In genomic region chr12:77786675-77787074, GRCh38 we compare ENCODE assay signal across 27 cellular contexts.
"Had no signal": no experiment of that assay in that cellular context is flagged by ENCODE, and none has a peak within 500 bp of the region (broad histone marks: within the 10 kb centered on the region; RNA-seq: fewer than 3 reads in every experiment).

No MANE protein-coding gene starts in this region.

- H3K9me3 Mint-ChIP-seq: stimulated activated memory B cell treated with anti-CD40 and anti-IgM and Interleukin-4, amounts not matched to agents 10 μg/mL and 1 μg/mL and 100 μg/mL, for 72 hours; stimulated activated naive B cell treated with anti-CD40 and anti-IgM and Interleukin-4, amounts not matched to agents 10 μg/mL and 1 μg/mL and 100 μg/mL, for 72 hours; stimulated activated naive CD8-positive, alpha-beta T cell treated with anti-CD3 and anti-CD28 coated beads, Interleukin-15, Interleukin-2, amounts not matched to agents 100 ng/mL and 50 ng/mL, for 24 hours; type B pancreatic cell had no signal

- H3K4me1 ChIP-seq: stomach, suprapubic skin, testis, thyroid gland, tibial artery, transverse colon, upper lobe of left lung, upper lobe of right lung, uterus, vagina had no signal

- DNase-seq: stimulated activated CD4-positive, alpha-beta T cell treated with anti-CD3 and anti-CD28 coated beads, Interleukin-2, amount 100 ng/mL, for 48 hours; stimulated activated CD4-positive, alpha-beta T cell treated with anti-CD3 and anti-CD28 coated beads, Interleukin-4, amount 100 ng/mL, for 1 hour; stimulated activated CD4-positive, alpha-beta T cell treated with anti-CD3 and anti-CD28 coated beads, Interleukin-4, amount 100 ng/mL, for 24 hours; stimulated activated CD4-positive, alpha-beta T cell treated with anti-CD3 and anti-CD28 coated beads, Interleukin-4, amount 100 ng/mL, for 4 hours; stimulated activated CD8-positive, alpha-beta memory T cell treated with anti-CD3 and anti-CD28 coated beads, Interleukin-4, amount 100 ng/mL, for 48 hours; stimulated activated naive B cell treated with anti-CD40 and anti-IgM and Interleukin-4, amounts not matched to agents 10 μg/mL and 1 μg/mL and 100 μg/mL, for 72 hours; stimulated activated naive CD4-positive, alpha-beta T cell; stimulated activated naive CD4-positive, alpha-beta T cell treated with Interleukin-2 at 50 U/mL for 16 hours; stimulated activated naive CD8-positive, alpha-beta T cell treated with anti-CD3 and anti-CD28 coated beads, Interleukin-15, amount 100 ng/mL, for 72 hours; stimulated activated naive CD8-positive, alpha-beta T cell treated with anti-CD3 and anti-CD28 coated beads, Interleukin-15, Interleukin-2, amounts not matched to agents 100 U/mL and 50 U/mL, for 24 hours; stomach; substantia nigra; testis; thyroid gland; tibial artery; transverse colon; upper lobe of left lung; upper lobe of right lung; uterus had no signal

- H3K27ac ChIP-seq: stomach, suprapubic skin, testis, thoracic aorta, thyroid gland, tibial artery, tibial nerve, transverse colon, upper lobe of left lung, upper lobe of right lung, uterus, vagina had no signal

- H3K9me3 ChIP-seq: suprapubic skin, testis, thoracic aorta, thyroid gland, tibial artery, tibial nerve, transverse colon, upper lobe of left lung, upper lobe of right lung, uterus, vagina had no signal

- H3K4me3 Mint-ChIP-seq: stimulated activated effector memory CD8-positive, alpha-beta T cell treated with anti-CD3 and anti-CD28 coated beads, Interleukin-12 subunit alpha, Interleukin-12 subunit beta, amount 100 ng/mL, for 72 hours; stimulated activated memory B cell treated with anti-CD40 and anti-IgM and Interleukin-4, amounts not matched to agents 10 μg/mL and 1 μg/mL and 100 μg/mL, for 72 hours; stimulated activated naive B cell treated with anti-CD40 and anti-IgM and Interleukin-4, amounts not matched to agents 10 μg/mL and 1 μg/mL and 100 μg/mL, for 72 hours; stimulated activated naive CD8-positive, alpha-beta T cell treated with anti-CD3 and anti-CD28 coated beads, Interleukin-15, amount 100 ng/mL, for 72 hours; stimulated activated naive CD8-positive, alpha-beta T cell treated with anti-CD3 and anti-CD28 coated beads, Interleukin-15, Interleukin-2, amounts not matched to agents 100 ng/mL and 50 ng/mL, for 24 hours; type B pancreatic cell had no signal

- H3K36me3 ChIP-seq: stomach, suprapubic skin, thoracic aorta, thyroid gland, tibial artery, tibial nerve, transverse colon, upper lobe of left lung, upper lobe of right lung, uterus, vagina had no signal

- H3K27me3 Mint-ChIP-seq: stimulated activated memory B cell treated with anti-CD40 and anti-IgM and Interleukin-4, amounts not matched to agents 10 μg/mL and 1 μg/mL and 100 μg/mL, for 72 hours; stimulated activated naive B cell treated with anti-CD40 and anti-IgM and Interleukin-4, amounts not matched to agents 10 μg/mL and 1 μg/mL and 100 μg/mL, for 72 hours; stimulated activated naive CD8-positive, alpha-beta T cell treated with anti-CD3 and anti-CD28 coated beads, Interleukin-15, amount 100 ng/mL, for 72 hours; stimulated activated naive CD8-positive, alpha-beta T cell treated with anti-CD3 and anti-CD28 coated beads, Interleukin-15, Interleukin-2, amounts not matched to agents 100 ng/mL and 50 ng/mL, for 24 hours; type B pancreatic cell had no signal

- H3K4me1 Mint-ChIP-seq: stimulated activated effector memory CD8-positive, alpha-beta T cell treated with anti-CD3 and anti-CD28 coated beads, Interleukin-12 subunit alpha, Interleukin-12 subunit beta, amount 100 ng/mL, for 72 hours; stimulated activated memory B cell treated with anti-CD40 and anti-IgM and Interleukin-4, amounts not matched to agents 10 μg/mL and 1 μg/mL and 100 μg/mL, for 72 hours; stimulated activated naive B cell treated with anti-CD40 and anti-IgM and Interleukin-4, amounts not matched to agents 10 μg/mL and 1 μg/mL and 100 μg/mL, for 72 hours; stimulated activated naive CD8-positive, alpha-beta T cell treated with anti-CD3 and anti-CD28 coated beads, Interleukin-15, amount 100 ng/mL, for 72 hours had no signal

- H3K4me3 ChIP-seq: stomach, suprapubic skin, testis, thoracic aorta, thyroid gland, tibial artery, tibial nerve, transverse colon, upper lobe of left lung, upper lobe of right lung, uterus, vagina had no signal

- H3K27me3 ChIP-seq: stomach, suprapubic skin, testis, thyroid gland, tibial artery, tibial nerve, transverse colon, upper lobe of left lung, upper lobe of right lung, uterus, vagina had no signal

- H3K27ac Mint-ChIP-seq: stimulated activated effector memory CD8-positive, alpha-beta T cell treated with anti-CD3 and anti-CD28 coated beads, Interleukin-12 subunit alpha, Interleukin-12 subunit beta, amount 100 ng/mL, for 72 hours; stimulated activated memory B cell treated with anti-CD40 and anti-IgM and Interleukin-4, amounts not matched to agents 10 μg/mL and 1 μg/mL and 100 μg/mL, for 72 hours; stimulated activated naive B cell treated with anti-CD40 and anti-IgM and Interleukin-4, amounts not matched to agents 10 μg/mL and 1 μg/mL and 100 μg/mL, for 72 hours; stimulated activated naive CD8-positive, alpha-beta T cell treated with anti-CD3 and anti-CD28 coated beads, Interleukin-15, amount 100 ng/mL, for 72 hours; stimulated activated naive CD8-positive, alpha-beta T cell treated with anti-CD3 and anti-CD28 coated beads, Interleukin-15, Interleukin-2, amounts not matched to agents 100 ng/mL and 50 ng/mL, for 24 hours; type B pancreatic cell had no signal

- H3K36me3 Mint-ChIP-seq: stimulated activated effector memory CD8-positive, alpha-beta T cell treated with anti-CD3 and anti-CD28 coated beads, Interleukin-12 subunit alpha, Interleukin-12 subunit beta, amount 100 ng/mL, for 72 hours; stimulated activated memory B cell treated with anti-CD40 and anti-IgM and Interleukin-4, amounts not matched to agents 10 μg/mL and 1 μg/mL and 100 μg/mL, for 72 hours; stimulated activated naive B cell treated with anti-CD40 and anti-IgM and Interleukin-4, amounts not matched to agents 10 μg/mL and 1 μg/mL and 100 μg/mL, for 72 hours; type B pancreatic cell had no signal
